Comparison of ENCODE assay signal across 8 cellular contexts in genomic region chr4:101730291-101731117, GRCh38.
A peak's percentile ranks its signal among the peaks of the same experiment; 100 is the strongest.
DNase-seq lines count a peak whose midpoint lies in the region; ATAC-seq and TF ChIP-seq lines count a peak whose summit lies in the region.

No MANE protein-coding gene starts in this region.

- intact Hi-C loops in heart right ventricle (cut with DNase I): loop anchor here (1.0 to 10.0 kb wide), 8 partner anchors 383 to 1638 kb away; partner anchors contain the start of gene PPP3CA (in 3 of the 10)

- POLR2A ChIA-PET in RWPE1 (lab: Yijun Ruan, JAX; ENCODE audit: low non-redundant PET): no interaction called here

- ATAC-seq in GM21576 (IDR thresholded peaks at IDR 0.05; ENCODE audit: unreplicated experiment) (peak; percentile 87), heart right ventricle (peak; percentile 68 to 94 (median 80))

- DNase-seq in ELR (ENCODE audit: low read depth) (peak; percentile 71), HuH-7.5 (ENCODE audit: low spot score) (peak; percentile 2), RWPE1 (ENCODE audit: low spot score) (peak; percentile 48), heart right ventricle (peak; percentile 19 to 66), renal cortical epithelial cell (ENCODE audit: low read depth) (peak; percentile 64), NCI-H128 (lab: John Stamatoyannopoulos, UW; ENCODE audit: unreplicated experiment) (no peak)
- DNase-seq in activated naive CD4-positive, alpha-beta T cell treated with anti-CD3 and anti-CD28 coated beads, Interleukin-2, amount 10 ng/mL, durations not matched to agents 7 days and 5 days: peak; percentile 63

- H3K4me1 ChIP-seq in heart right ventricle: no peaks in the 10 kb centered on the region

- no peaks in the 10 kb centered on the region for H3K27me3 ChIP-seq in heart right ventricle

- CTCF ChIA-PET in RWPE1 (lab: Yijun Ruan, JAX): interaction anchor here (0.6 to 1.3 kb wide), 9 partner anchors 34 to 1362 kb away, joined by 3 to 6 read pairs (median 3); no protein-coding TSS in a partner anchor
- CTCF ChIA-PET in activated naive CD4-positive, alpha-beta T cell treated with anti-CD3 and anti-CD28 coated beads, Interleukin-2, amount 10 ng/mL, durations not matched to agents 7 days and 5 days (lab: Charles Lee): interaction anchor here (0.7 to 4.1 kb wide), 9 partner anchors 18 to 1637 kb away, joined by 3 to 50 read pairs (median 3); no protein-coding TSS in a partner anchor

- no peaks in the 10 kb centered on the region for H3K4me1 Mint-ChIP-seq in activated naive CD4-positive, alpha-beta T cell treated with anti-CD3 and anti-CD28 coated beads, Interleukin-2, amount 10 ng/mL, durations not matched to agents 7 days and 5 days

- no peak overlapping the region for H3K27ac Mint-ChIP-seq in activated naive CD4-positive, alpha-beta T cell treated with anti-CD3 and anti-CD28 coated beads, Interleukin-2, amount 10 ng/mL, durations not matched to agents 7 days and 5 days

- WGBS in heart right ventricle, 2 donors: 45 to 47% methylated on average over 4 of the region's 4 CpGs

- TF ChIP-seq CTCF in RWPE1 (conservative IDR thresholded peaks at IDR 0.05; ENCODE audit: low read depth) (peak; percentile 52), heart right ventricle (IDR thresholded peaks at IDR 0.05) (peak; percentile 38 to 80 (median 75))

- no peak overlapping the region for H3K4me3 ChIP-seq in heart right ventricle

- H3K4me3 Mint-ChIP-seq in activated naive CD4-positive, alpha-beta T cell treated with anti-CD3 and anti-CD28 coated beads, Interleukin-2, amount 10 ng/mL, durations not matched to agents 7 days and 5 days: no peak overlapping the region

- H3K27ac ChIP-seq in RWPE1 (no peak overlapping the region), heart right ventricle (no peak overlapping the region)

- H3K9me3 Mint-ChIP-seq in activated naive CD4-positive, alpha-beta T cell treated with anti-CD3 and anti-CD28 coated beads, Interleukin-2, amount 10 ng/mL, durations not matched to agents 7 days and 5 days: no peaks in the 10 kb centered on the region

- no peaks in the 10 kb centered on the region for H3K9me3 ChIP-seq in heart right ventricle

- H3K27me3 Mint-ChIP-seq in activated naive CD4-positive, alpha-beta T cell treated with anti-CD3 and anti-CD28 coated beads, Interleukin-2, amount 10 ng/mL, durations not matched to agents 7 days and 5 days: peaks cover 4% of the 10 kb centered on the region

- H3K36me3 Mint-ChIP-seq in activated naive CD4-positive, alpha-beta T cell treated with anti-CD3 and anti-CD28 coated beads, Interleukin-2, amount 10 ng/mL, durations not matched to agents 7 days and 5 days: no peaks in the 10 kb centered on the region

- H3K36me3 ChIP-seq in heart right ventricle: no peaks in the 10 kb centered on the region
